In genomic region chr5:64690417-64691151, GRCh38 we compare ENCODE assay signal across 9 cellular contexts. TPM values are rescaled to one million over a fixed set of nuclear protein-coding genes. Genes with fewer than 3 reads are reported as not detected.
DNase-seq lines count a peak whose midpoint lies in the region; TF ChIP-seq lines count a peak whose summit lies in the region.
"Had no signal": no experiment of that assay in that cellular context is flagged by ENCODE, and none has a peak within 500 bp of the region (broad histone marks: within the 10 kb centered on the region; RNA-seq: fewer than 3 reads in every experiment).

Gene SHISAL2B (plus strand): TSS chr5:64690503. CDS start chr5:64690624, 121 bp downstream.

- no peak within 1 kb of the TSS for H3K27ac Mint-ChIP-seq in activated naive CD8-positive, alpha-beta T cell

- H3K4me1 ChIP-seq in HUES64 (ENCODE audit: insufficient read depth, low read length) = peaks cover 29% of the 10 kb centered on the region
- peaks cover 10% of the 10 kb centered on the region for H3K4me1 ChIP-seq in suprapubic skin

- H3K27me3 ChIP-seq in HUES64 (ENCODE audit: insufficient read depth, low read length) = peaks cover 51% of the 10 kb centered on the region
- peaks cover 22% of the 10 kb centered on the region for H3K27me3 ChIP-seq in suprapubic skin

- TF ChIP-seq CTCF in suprapubic skin (IDR thresholded peaks at IDR 0.05) = no peak

- H3K27me3 Mint-ChIP-seq in activated naive CD8-positive, alpha-beta T cell = peaks cover 28% of the 10 kb centered on the region

- peaks cover 3% of the 10 kb centered on the region for H3K9me3 Mint-ChIP-seq in activated naive CD8-positive, alpha-beta T cell (ENCODE audit: low read depth)

- TF ChIP-seq POLR2A in suprapubic skin (IDR thresholded peaks at IDR 0.05) = no peak

- 1% methylated on average over 71 of the region's 71 CpGs for WGBS in HUES64
- WGBS in suprapubic skin = 2% methylated on average over 45 of the region's 71 CpGs

- peak; percentile 16 for DNase-seq in DMS53 treated with DMSO at 0.1 percent for 48 hours (lab: John Stamatoyannopoulos, UW; ENCODE audit: unreplicated experiment)
- no peak for DNase-seq in suprapubic skin (ENCODE audit: low spot score in 2 of 2)
- DNase-seq in hypothalamus (lab: John Stamatoyannopoulos, UW) = no peak
- no peak for DNase-seq in mesenteric fat pad (ENCODE audit: low spot score)
- DNase-seq in T-helper 9 cell = no peak

- H3K36me3 Mint-ChIP-seq in activated naive CD8-positive, alpha-beta T cell = no peaks in the 10 kb centered on the region

- H3K36me3 ChIP-seq in HUES64 (ENCODE audit: insufficient read depth, low read length) (peaks cover 4% of the 10 kb centered on the region), suprapubic skin (no peaks in the 10 kb centered on the region)

- H3K9ac ChIP-seq in HUES64 (ENCODE audit: low read depth, low read length) = peak within 1 kb of the TSS; percentile 89
- H3K9ac ChIP-seq: KMS-11 had no signal

- H3K9me3 ChIP-seq in HUES64 (ENCODE audit: insufficient read depth, low read depth, low read length) = peaks cover 4% of the 10 kb centered on the region; the same call in 1 of the 2 replicates
- no peaks in the 10 kb centered on the region for H3K9me3 ChIP-seq in iPS-18c (ENCODE audit: control insufficient read depth, insufficient read depth, low read length)
- H3K9me3 ChIP-seq in suprapubic skin = no peaks in the 10 kb centered on the region

- H3K4me1 Mint-ChIP-seq in activated naive CD8-positive, alpha-beta T cell (ENCODE audit: low read depth) = peaks cover 6% of the 10 kb centered on the region

- no peak for TF ChIP-seq EP300 in suprapubic skin (IDR thresholded peaks at IDR 0.05)

- peak within 1 kb of the TSS; percentile 68 for H3K4me3 ChIP-seq in HUES64 (ENCODE audit: low read length)
- peak within 1 kb of the TSS; percentile 66 for H3K4me3 ChIP-seq in iPS-18c (ENCODE audit: insufficient read depth, low read depth, low read length)
- H3K4me3 ChIP-seq in suprapubic skin = peak within 1 kb of the TSS; percentile 28

- peak within 1 kb of the TSS; percentile 74 for H3K4me3 Mint-ChIP-seq in activated naive CD8-positive, alpha-beta T cell

- H3K27ac ChIP-seq in HUES64 (ENCODE audit: low read depth, low read length) = no peak within 1 kb of the TSS
- no peak within 1 kb of the TSS for H3K27ac ChIP-seq in suprapubic skin
- H3K27ac ChIP-seq: KMS-11 had no signal

RNA-seq across cellular contexts. Expression of gene SHISAL2B, which starts in this region (rescaled TPM):
- polyA plus RNA-seq in HUES64 (2013, experiment 1 of 2) = 18.2 TPM
- polyA plus RNA-seq in HUES64 (2013, experiment 2 of 2) = 14.6 TPM
- total RNA-seq in suprapubic skin = not detected
- not detected for total RNA-seq in mesenteric fat pad
